Comparison of ENCODE assay signal across 8 cellular contexts in the genomic region with DNA sequence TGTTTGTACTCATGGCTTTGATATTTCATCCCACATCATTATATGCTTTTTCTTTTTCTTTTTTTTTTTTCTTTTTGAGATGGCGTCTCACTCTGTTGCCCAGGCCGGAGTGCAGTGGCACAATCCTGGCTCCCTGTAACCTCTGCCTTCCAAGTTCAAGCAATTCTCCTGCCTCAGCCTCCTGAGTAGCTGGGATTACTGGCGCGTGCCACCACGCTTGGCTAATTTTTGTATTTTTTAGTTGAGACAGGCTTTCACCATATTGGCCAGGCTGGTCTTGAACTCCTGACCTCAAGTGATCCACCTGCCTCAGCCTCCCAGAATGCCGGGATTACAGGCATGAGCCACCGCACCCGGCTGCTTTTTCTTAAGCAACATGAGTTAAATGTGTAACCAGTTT. TPM values are rescaled to one million over a fixed set of nuclear protein-coding genes. Genes with fewer than 3 reads are reported as not detected.
A peak's percentile ranks its signal among the peaks of the same experiment; 100 is the strongest.
DNase-seq lines count a peak whose midpoint lies in the region; ATAC-seq, FAIRE-seq and TF ChIP-seq lines count a peak whose summit lies in the region.
"Not testable (repeated sequence)": the region's sequence is repeated elsewhere in the genome, so short reads cannot be mapped to it uniquely, and the experiment has no call there.

No MANE protein-coding gene starts in this region.

- CTCF ChIA-PET in Caco-2 (lab: Charles Lee); endothelial cell of umbilical vein (lab: Charles Lee): not testable (repeated sequence)
- CTCF ChIA-PET in WTC11 (lab: Charles Lee) = interaction anchor here (1.6 kb wide), 1 partner anchor 397 kb away, joined by 4 read pairs; no protein-coding TSS in a partner anchor

- H3K4me1 ChIP-seq in Caco-2 (peaks cover 24% of the 10 kb centered on the region), Karpas-422 (ENCODE audit: low read length) (peaks cover 70% of the 10 kb centered on the region), endothelial cell of umbilical vein (ENCODE audit: control insufficient read depth, extremely low read depth, insufficient read depth, low read length) (peaks cover 59% of the 10 kb centered on the region), lower lobe of right lung (peaks cover 76% of the 10 kb centered on the region), rectal smooth muscle tissue (ENCODE audit: control insufficient read depth, insufficient read depth, low read length) (peaks cover 53% of the 10 kb centered on the region), upper lobe of right lung (peaks cover 72% of the 10 kb centered on the region)

- H4K20me1 ChIP-seq in Karpas-422 (ENCODE audit: insufficient read depth, low read depth, low read length) (peaks cover 44% of the 10 kb centered on the region), endothelial cell of umbilical vein (replicated peaks; ENCODE audit: control insufficient read depth, extremely low read depth, insufficient read depth, low read length) (peaks cover 27% of the 10 kb centered on the region)

- not testable (repeated sequence) for H2AFZ ChIP-seq in Karpas-422 (ENCODE audit: low read length); endothelial cell of umbilical vein (ENCODE audit: low read depth, low read length)

- ATAC-seq in WTC11; activated naive CD8-positive, alpha-beta T cell treated with anti-CD3 and anti-CD28 coated beads, Interleukin-2, amount 10 ng/mL, durations not matched to agents 7 days and 5 days (ENCODE audit: low read depth); lower lobe of right lung; upper lobe of right lung: not testable (repeated sequence)

- not testable (repeated sequence) for H3K9me3 Mint-ChIP-seq in Caco-2 (ENCODE audit: unreplicated experiment); WTC11; activated naive CD8-positive, alpha-beta T cell treated with anti-CD3 and anti-CD28 coated beads, Interleukin-2, amount 10 ng/mL, durations not matched to agents 7 days and 5 days

- not testable (repeated sequence) for H3K4me3 ChIP-seq in Caco-2 (ENCODE audit: low read depth, low read length); endothelial cell of umbilical vein (replicated peaks in 1 of 3; ENCODE audit: insufficient read depth in 1 of 3, low read depth in 1 of 3, low read length in 3 of 3)
- H3K4me3 ChIP-seq in Karpas-422 (ENCODE audit: low read length) (peak overlapping the region; percentile 80), lower lobe of right lung (peak overlapping the region; percentile 10), rectal smooth muscle tissue (ENCODE audit: low read length) (peak overlapping the region; percentile 20), upper lobe of right lung (peak overlapping the region; percentile 84)

- POLR2A ChIA-PET in Caco-2 (lab: Charles Lee); WTC11 (lab: Charles Lee); activated naive CD8-positive, alpha-beta T cell treated with anti-CD3 and anti-CD28 coated beads, Interleukin-2, amount 10 ng/mL, durations not matched to agents 7 days and 5 days (lab: Charles Lee); endothelial cell of umbilical vein (lab: Charles Lee): not testable (repeated sequence)

- intact Hi-C loops in Caco-2 (cut with micrococcal nuclease; ENCODE audit: unreplicated experiment); endothelial cell of umbilical vein (cut with micrococcal nuclease); lower lobe of right lung (cut with DNase I); upper lobe of right lung (cut with DNase I): not testable (repeated sequence)

- H3K9me3 ChIP-seq in Caco-2; Karpas-422 (ENCODE audit: low read length); endothelial cell of umbilical vein (replicated peaks; ENCODE audit: control insufficient read depth, insufficient read depth, low read length); lower lobe of right lung; upper lobe of right lung: not testable (repeated sequence)

- peak overlapping the region; percentile 95 for H3K9ac ChIP-seq in Karpas-422 (ENCODE audit: low read length)
- not testable (repeated sequence) for H3K9ac ChIP-seq in endothelial cell of umbilical vein (replicated peaks; ENCODE audit: extremely low read depth, insufficient read depth, low read length); rectal smooth muscle tissue (ENCODE audit: low read length)

- not testable (repeated sequence) for H3K27me3 ChIP-seq in Caco-2 (replicated peaks; ENCODE audit: control insufficient read depth, insufficient read depth, low read length); Karpas-422 (ENCODE audit: low read length); endothelial cell of umbilical vein (ENCODE audit: control insufficient read depth in 2 of 2, insufficient read depth in 2 of 2, low read length in 2 of 2); lower lobe of right lung (ENCODE audit: low read depth); rectal smooth muscle tissue (ENCODE audit: control insufficient read depth, insufficient read depth, low read length); upper lobe of right lung

- H3K36me3 Mint-ChIP-seq in Caco-2 (ENCODE audit: insufficient read depth, unreplicated experiment) (peaks cover 71% of the 10 kb centered on the region), WTC11 (peaks cover 11% of the 10 kb centered on the region)
- H3K36me3 Mint-ChIP-seq in activated naive CD8-positive, alpha-beta T cell treated with anti-CD3 and anti-CD28 coated beads, Interleukin-2, amount 10 ng/mL, durations not matched to agents 7 days and 5 days = peaks cover 19% of the 10 kb centered on the region

- H3K36me3 ChIP-seq in Caco-2 (ENCODE audit: control insufficient read depth, insufficient read depth, low read length); endothelial cell of umbilical vein (ENCODE audit: control insufficient read depth in 2 of 2, extremely low read depth in 1 of 2, insufficient read depth in 2 of 2, low read length in 2 of 2); lower lobe of right lung; rectal smooth muscle tissue (ENCODE audit: control insufficient read depth, insufficient read depth, low read length); upper lobe of right lung: not testable (repeated sequence)
- peaks cover 22% of the 10 kb centered on the region for H3K36me3 ChIP-seq in Karpas-422 (ENCODE audit: insufficient read depth, low read length)

- peak overlapping the region; percentile 43 for H3K4me3 Mint-ChIP-seq in Caco-2 (ENCODE audit: unreplicated experiment)
- peak overlapping the region; percentile 52 for H3K4me3 Mint-ChIP-seq in WTC11
- H3K4me3 Mint-ChIP-seq in activated naive CD8-positive, alpha-beta T cell treated with anti-CD3 and anti-CD28 coated beads, Interleukin-2, amount 10 ng/mL, durations not matched to agents 7 days and 5 days = peak overlapping the region; percentile 52

- H3K4me2 ChIP-seq in Karpas-422 (ENCODE audit: low read depth, low read length, poor library complexity, severe bottlenecking) = peak overlapping the region; percentile 69
- peak overlapping the region; percentile 72 for H3K4me2 ChIP-seq in endothelial cell of umbilical vein (ENCODE audit: insufficient read depth, low read length)

- not testable (repeated sequence) for H3K9me1 ChIP-seq in endothelial cell of umbilical vein (replicated peaks; ENCODE audit: control insufficient read depth, extremely low read depth, insufficient read depth, low read length)

- not testable (repeated sequence) for H3K27ac Mint-ChIP-seq in Caco-2 (ENCODE audit: unreplicated experiment); WTC11; activated naive CD8-positive, alpha-beta T cell treated with anti-CD3 and anti-CD28 coated beads, Interleukin-2, amount 10 ng/mL, durations not matched to agents 7 days and 5 days

- TF ChIP-seq POLR2A in endothelial cell of umbilical vein (IDR thresholded peaks at IDR 0.05; ENCODE audit: low read depth, low read length) = not testable (repeated sequence)

- H3K27ac ChIP-seq in Karpas-422 (ENCODE audit: low read length) = peak overlapping the region; percentile 85; the same call in 1 of the 2 replicates
- H3K27ac ChIP-seq in endothelial cell of umbilical vein (ENCODE audit: insufficient read depth, low read depth, low read length); lower lobe of right lung; rectal smooth muscle tissue (ENCODE audit: low read depth, low read length); upper lobe of right lung: not testable (repeated sequence)

- H3K79me2 ChIP-seq in Karpas-422 (ENCODE audit: low read length) = peaks cover 78% of the 10 kb centered on the region
- H3K79me2 ChIP-seq in endothelial cell of umbilical vein (ENCODE audit: control insufficient read depth, insufficient read depth, low read length) = peaks cover 78% of the 10 kb centered on the region

- BruUV-seq in Caco-2 (replicated peaks; lab: Mats Ljungman, UMichigan); endothelial cell of umbilical vein (replicated peaks; lab: Mats Ljungman, UMichigan): not testable (repeated sequence)

- DNase-seq in Caco-2; Karpas-422; WTC11 (ENCODE audit: low spot score); activated naive CD8-positive, alpha-beta T cell treated with anti-CD3 and anti-CD28 coated beads, Interleukin-2, amount 10 ng/mL, durations not matched to agents 7 days and 5 days; endothelial cell of umbilical vein (ENCODE audit: low read depth, low spot score); lower lobe of right lung; upper lobe of right lung: not testable (repeated sequence)

- dilution Hi-C loops in endothelial cell of umbilical vein (cut with MboI; ENCODE audit: extremely low pct_ligation_motif_present, low sequenced_read_pairs) = not testable (repeated sequence)

- H3K4me1 Mint-ChIP-seq in Caco-2 (ENCODE audit: low read depth, unreplicated experiment) = peaks cover 38% of the 10 kb centered on the region
- peaks cover 53% of the 10 kb centered on the region for H3K4me1 Mint-ChIP-seq in WTC11
- peaks cover 51% of the 10 kb centered on the region for H3K4me1 Mint-ChIP-seq in activated naive CD8-positive, alpha-beta T cell treated with anti-CD3 and anti-CD28 coated beads, Interleukin-2, amount 10 ng/mL, durations not matched to agents 7 days and 5 days

- FAIRE-seq in endothelial cell of umbilical vein (lab: Jason Lieb, UNC) = not testable (repeated sequence)

- not testable (repeated sequence) for TF ChIP-seq CTCF in Caco-2 (IDR thresholded peaks at IDR 0.05; ENCODE audit: insufficient read depth in 1 of 2, low read depth in 1 of 2, low read length in 1 of 2, severe bottlenecking in 1 of 2, unreplicated experiment in 1 of 2); WTC11 (IDR thresholded peaks at IDR 0.05); endothelial cell of umbilical vein (IDR thresholded peaks at IDR 0.05; ENCODE audit: extremely low read depth in 1 of 2, insufficient read depth in 1 of 2, low read depth in 1 of 2, low read length in 2 of 2); lower lobe of right lung (IDR thresholded peaks at IDR 0.05); upper lobe of right lung (IDR thresholded peaks at IDR 0.05)

- H3K9me2 ChIP-seq in Karpas-422 (replicated peaks; ENCODE audit: insufficient read depth, low read length) = not testable (repeated sequence)

- H3K27me3 Mint-ChIP-seq in Caco-2 (ENCODE audit: insufficient read depth, unreplicated experiment); WTC11 (ENCODE audit: low read depth); activated naive CD8-positive, alpha-beta T cell treated with anti-CD3 and anti-CD28 coated beads, Interleukin-2, amount 10 ng/mL, durations not matched to agents 7 days and 5 days: not testable (repeated sequence)

RNA-seq across cellular contexts. Expression of a gene that starts 2.9 kb away (rescaled TPM):
- total RNA-seq in Caco-2 (2022) (228 and 233 TPM in 2 replicates), WTC11 (2021) (161 to 178 TPM (median 173 TPM) in 3 replicates), endothelial cell of umbilical vein (114 and 122 TPM in 2 replicates), lower lobe of right lung (109 TPM), upper lobe of right lung (92.8 TPM)
- 171 and 205 TPM in 2 replicates for total RNA-seq in Karpas-422 (2014; rRNA removed; shearing (Covaris generic); ENCODE audit: low replicate concordance)
- total RNA-seq in activated naive CD8-positive, alpha-beta T cell treated with anti-CD3 and anti-CD28 coated beads, Interleukin-2, amount 10 ng/mL, durations not matched to agents 7 days and 5 days = 100 to 1,000 TPM; 141 to 156 TPM
- 96.7 and 99.7 TPM in 2 replicates for polyA plus RNA-seq in endothelial cell of umbilical vein
- 94.2 and 96.4 TPM in 2 replicates for polyA plus RNA-seq in endothelial cell of umbilical vein (2011; cell fraction: cytosol; rRNA removed)
- polyA plus RNA-seq in endothelial cell of umbilical vein (2011; cell fraction: nucleus; rRNA removed) = 68.2 and 72.9 TPM in 2 replicates
- 91.2 and 105 TPM in 2 replicates for polyA plus RNA-seq in endothelial cell of umbilical vein (2012)
- polyA minus RNA-seq in endothelial cell of umbilical vein = 296 and 327 TPM in 2 replicates
- 117 TPM for polyA minus RNA-seq in endothelial cell of umbilical vein (2011; cell fraction: cytosol; rRNA and poly(A)+ RNA removed)
- 133 and 141 TPM in 2 replicates for polyA minus RNA-seq in endothelial cell of umbilical vein (2011; cell fraction: nucleus; rRNA and poly(A)+ RNA removed)
